In the genomic region with DNA sequence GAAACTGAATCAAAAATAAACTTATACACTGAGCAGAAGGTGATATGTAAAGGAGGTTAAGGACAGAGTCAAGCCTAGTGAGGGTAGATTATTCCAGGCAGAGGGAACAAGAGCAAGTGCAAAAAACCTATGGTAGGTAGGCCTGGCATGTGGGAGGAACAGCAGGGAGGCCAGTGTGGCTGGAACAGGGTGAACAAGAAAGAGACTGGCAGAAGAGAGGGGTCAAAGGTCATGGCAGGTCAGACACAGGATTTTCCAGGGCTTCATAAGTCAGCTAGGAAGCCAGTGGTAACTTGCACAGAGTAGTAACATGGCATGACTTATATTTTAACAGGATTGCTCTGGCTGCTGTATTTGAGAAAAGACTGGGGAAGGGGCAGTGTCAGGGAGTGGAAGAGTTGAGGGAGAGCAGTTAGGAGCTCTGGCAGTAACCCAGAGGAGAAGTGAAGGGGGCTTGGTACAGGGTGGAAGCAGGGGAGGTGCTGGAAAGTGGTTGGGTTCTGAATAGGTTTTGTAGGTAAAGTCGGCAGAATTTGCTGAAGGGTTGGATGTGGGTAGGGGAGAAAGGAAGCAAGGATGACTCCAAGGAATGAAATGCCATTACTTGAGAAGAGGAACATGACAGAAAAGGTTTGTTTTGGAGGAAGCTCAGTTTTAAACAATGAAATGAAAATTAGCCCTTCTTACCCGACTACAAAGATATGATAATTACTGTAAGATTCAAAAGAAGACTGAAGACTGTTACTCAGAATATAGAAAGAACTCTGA, we compare ENCODE assay signal across 1 cellular context.
TF ChIP-seq lines count a peak whose summit lies in the region.

No MANE protein-coding gene starts in this region.

TF ChIP-seq in GM23338, 12 proteins besides CTCF, POLR2A, EP300 and RAD21:
- TF ChIP-seq, protein P1, sequence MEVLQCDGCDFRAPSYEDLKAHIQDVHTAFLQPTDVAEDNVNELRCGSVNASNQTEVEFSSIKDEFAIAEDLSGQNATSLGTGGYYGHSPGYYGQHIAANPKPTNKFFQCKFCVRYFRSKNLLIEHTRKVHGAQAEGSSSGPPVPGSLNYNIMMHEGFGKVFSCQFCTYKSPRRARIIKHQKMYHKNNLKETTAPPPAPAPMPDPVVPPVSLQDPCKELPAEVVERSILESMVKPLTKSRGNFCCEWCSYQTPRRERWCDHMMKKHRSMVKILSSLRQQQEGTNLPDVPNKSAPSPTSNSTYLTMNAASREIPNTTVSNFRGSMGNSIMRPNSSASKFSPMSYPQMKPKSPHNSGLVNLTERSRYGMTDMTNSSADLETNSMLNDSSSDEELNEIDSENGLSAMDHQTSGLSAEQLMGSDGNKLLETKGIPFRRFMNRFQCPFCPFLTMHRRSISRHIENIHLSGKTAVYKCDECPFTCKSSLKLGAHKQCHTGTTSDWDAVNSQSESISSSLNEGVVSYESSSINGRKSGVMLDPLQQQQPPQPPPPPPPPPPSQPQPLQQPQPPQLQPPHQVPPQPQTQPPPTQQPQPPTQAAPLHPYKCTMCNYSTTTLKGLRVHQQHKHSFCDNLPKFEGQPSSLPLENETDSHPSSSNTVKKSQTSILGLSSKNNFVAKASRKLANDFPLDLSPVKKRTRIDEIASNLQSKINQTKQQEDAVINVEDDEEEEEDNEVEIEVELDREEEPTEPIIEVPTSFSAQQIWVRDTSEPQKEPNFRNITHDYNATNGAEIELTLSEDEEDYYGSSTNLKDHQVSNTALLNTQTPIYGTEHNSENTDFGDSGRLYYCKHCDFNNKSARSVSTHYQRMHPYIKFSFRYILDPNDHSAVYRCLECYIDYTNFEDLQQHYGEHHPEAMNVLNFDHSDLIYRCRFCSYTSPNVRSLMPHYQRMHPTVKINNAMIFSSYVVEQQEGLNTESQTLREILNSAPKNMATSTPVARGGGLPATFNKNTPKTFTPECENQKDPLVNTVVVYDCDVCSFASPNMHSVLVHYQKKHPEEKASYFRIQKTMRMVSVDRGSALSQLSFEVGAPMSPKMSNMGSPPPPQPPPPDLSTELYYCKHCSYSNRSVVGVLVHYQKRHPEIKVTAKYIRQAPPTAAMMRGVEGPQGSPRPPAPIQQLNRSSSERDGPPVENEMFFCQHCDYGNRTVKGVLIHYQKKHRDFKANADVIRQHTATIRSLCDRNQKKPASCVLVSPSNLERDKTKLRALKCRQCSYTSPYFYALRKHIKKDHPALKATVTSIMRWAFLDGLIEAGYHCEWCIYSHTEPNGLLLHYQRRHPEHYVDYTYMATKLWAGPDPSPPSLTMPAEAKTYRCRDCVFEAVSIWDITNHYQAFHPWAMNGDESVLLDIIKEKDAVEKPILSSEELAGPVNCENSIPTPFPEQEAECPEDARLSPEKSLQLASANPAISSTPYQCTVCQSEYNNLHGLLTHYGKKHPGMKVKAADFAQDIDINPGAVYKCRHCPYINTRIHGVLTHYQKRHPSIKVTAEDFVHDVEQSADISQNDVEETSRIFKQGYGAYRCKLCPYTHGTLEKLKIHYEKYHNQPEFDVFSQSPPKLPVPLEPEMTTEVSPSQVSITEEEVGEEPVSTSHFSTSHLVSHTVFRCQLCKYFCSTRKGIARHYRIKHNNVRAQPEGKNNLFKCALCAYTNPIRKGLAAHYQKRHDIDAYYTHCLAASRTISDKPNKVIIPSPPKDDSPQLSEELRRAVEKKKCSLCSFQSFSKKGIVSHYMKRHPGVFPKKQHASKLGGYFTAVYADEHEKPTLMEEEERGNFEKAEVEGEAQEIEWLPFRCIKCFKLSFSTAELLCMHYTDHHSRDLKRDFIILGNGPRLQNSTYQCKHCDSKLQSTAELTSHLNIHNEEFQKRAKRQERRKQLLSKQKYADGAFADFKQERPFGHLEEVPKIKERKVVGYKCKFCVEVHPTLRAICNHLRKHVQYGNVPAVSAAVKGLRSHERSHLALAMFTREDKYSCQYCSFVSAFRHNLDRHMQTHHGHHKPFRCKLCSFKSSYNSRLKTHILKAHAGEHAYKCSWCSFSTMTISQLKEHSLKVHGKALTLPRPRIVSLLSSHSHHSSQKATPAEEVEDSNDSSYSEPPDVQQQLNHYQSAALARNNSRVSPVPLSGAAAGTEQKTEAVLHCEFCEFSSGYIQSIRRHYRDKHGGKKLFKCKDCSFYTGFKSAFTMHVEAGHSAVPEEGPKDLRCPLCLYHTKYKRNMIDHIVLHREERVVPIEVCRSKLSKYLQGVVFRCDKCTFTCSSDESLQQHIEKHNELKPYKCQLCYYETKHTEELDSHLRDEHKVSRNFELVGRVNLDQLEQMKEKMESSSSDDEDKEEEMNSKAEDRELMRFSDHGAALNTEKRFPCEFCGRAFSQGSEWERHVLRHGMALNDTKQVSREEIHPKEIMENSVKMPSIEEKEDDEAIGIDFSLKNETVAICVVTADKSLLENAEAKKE (CRISPR knock-in tag; IDR thresholded peaks at IDR 0.05): no peak
- TF ChIP-seq JUNB (IDR thresholded peaks at IDR 0.05; ENCODE audit: unreplicated experiment): no peak
